In the genomic region with DNA sequence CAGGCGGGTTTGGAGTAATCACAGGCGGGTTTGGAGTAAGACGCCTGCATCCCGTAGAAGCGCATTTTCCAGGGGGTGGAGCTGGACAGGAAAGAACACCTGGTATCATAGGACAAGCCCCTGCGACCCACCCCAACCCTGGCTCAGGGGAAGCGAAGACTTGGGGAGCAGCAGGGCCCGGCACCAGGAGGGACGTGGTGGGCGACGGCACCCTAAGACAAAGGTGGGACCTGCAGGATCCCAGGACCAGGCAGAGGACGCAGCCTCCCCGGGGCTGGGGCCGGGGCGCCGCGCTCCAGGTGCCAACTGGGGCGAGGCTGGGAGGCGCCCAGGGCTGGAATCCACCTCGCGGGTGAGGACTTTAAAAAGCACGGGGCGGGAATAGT, we compare ENCODE assay signal across 8 cellular contexts. TPM values are rescaled to one million over a fixed set of nuclear protein-coding genes. Genes with fewer than 3 reads are reported as not detected.
DNase-seq lines count a peak whose midpoint lies in the region; ATAC-seq and TF ChIP-seq lines count a peak whose summit lies in the region.

No MANE protein-coding gene starts in this region.

- in situ Hi-C loops in G401 (cut with HindIII; ENCODE audit: low sequenced_read_pairs), result no loop called here

- H4K20me1 ChIP-seq in OCI-LY7 (ENCODE audit: insufficient read depth, low read length), result no peaks in the 10 kb centered on the region

- H3K27me3 ChIP-seq in endocrine pancreas (ENCODE audit: control insufficient read depth, insufficient read depth, low read length) (no peaks in the 10 kb centered on the region), muscle layer of duodenum (ENCODE audit: low read depth, low read length) (no peaks in the 10 kb centered on the region)

- H3K4me3 ChIP-seq in OCI-LY7 (ENCODE audit: low read depth, low read length, poor library complexity, severe bottlenecking), result peak overlapping the region; percentile 74
- H3K4me3 ChIP-seq in endocrine pancreas (ENCODE audit: control insufficient read depth, insufficient read depth, low read length), result peak overlapping the region; percentile 43
- peak overlapping the region; percentile 78 to 80 for H3K4me3 ChIP-seq in muscle layer of duodenum (ENCODE audit: low read depth in 1 of 2, low read length in 2 of 2)

- H3K36me3 ChIP-seq in ES-I3 (ENCODE audit: insufficient read depth, low read length), result no peaks in the 10 kb centered on the region; the same call in 1 of the 2 replicates
- no peaks in the 10 kb centered on the region for H3K36me3 ChIP-seq in OCI-LY7 (ENCODE audit: insufficient read depth, low read length)
- H3K36me3 ChIP-seq in endocrine pancreas (ENCODE audit: control insufficient read depth, insufficient read depth, low read length), result no peaks in the 10 kb centered on the region
- peaks cover 0 to 4% of the 10 kb centered on the region in 2 donors for H3K36me3 ChIP-seq in muscle layer of duodenum (ENCODE audit: control insufficient read depth in 1 of 2, insufficient read depth in 2 of 2, low read length in 2 of 2)

- ATAC-seq in HG02571 (IDR thresholded peaks at IDR 0.05; ENCODE audit: unreplicated experiment), result peak; percentile 10

- no peaks in the 10 kb centered on the region for H3K9me2 ChIP-seq in OCI-LY7 (ENCODE audit: insufficient read depth, low read length)

- CTCF ChIA-PET in OCI-LY7 (lab: Charles Lee; ENCODE audit: unreplicated experiment), result no interaction called here

- H3K4me1 ChIP-seq in ES-I3 (ENCODE audit: insufficient read depth, low read length) (no peaks in the 10 kb centered on the region), OCI-LY7 (ENCODE audit: insufficient read depth, low read length, poor library complexity, severe bottlenecking) (no peaks in the 10 kb centered on the region), endocrine pancreas (ENCODE audit: control insufficient read depth, insufficient read depth, low read length) (no peaks in the 10 kb centered on the region), muscle layer of duodenum (ENCODE audit: control insufficient read depth in 1 of 2, insufficient read depth in 2 of 2, low read length in 2 of 2) (peaks cover 0 to 7% of the 10 kb centered on the region in 2 donors)

- no peak for TF ChIP-seq CTCF in OCI-LY7 (conservative IDR thresholded peaks at IDR 0.05; ENCODE audit: low read length)

- no peak overlapping the region for H3K27ac ChIP-seq in OCI-LY7 (ENCODE audit: low read depth, low read length, poor library complexity, severe bottlenecking)
- H3K27ac ChIP-seq in muscle layer of duodenum (ENCODE audit: low read length), result peak overlapping the region; percentile 60

- TSS peak; percentile 75 for BruUV-seq in OCI-LY7 (replicated peaks; lab: Mats Ljungman, UMichigan)

- H3K9me3 ChIP-seq in ES-I3 (ENCODE audit: control insufficient read depth, insufficient read depth, low read length) (no peaks in the 10 kb centered on the region), OCI-LY7 (ENCODE audit: low read length) (no peaks in the 10 kb centered on the region), endocrine pancreas (ENCODE audit: control insufficient read depth, low read length) (no peaks in the 10 kb centered on the region), muscle layer of duodenum (ENCODE audit: control insufficient read depth in 1 of 2, low read length in 2 of 2) (no peaks in the 10 kb centered on the region)

- intact Hi-C loops in OCI-LY7 (cut with micrococcal nuclease; ENCODE audit: unreplicated experiment), result no loop called here

- no peaks in the 10 kb centered on the region for H3K79me2 ChIP-seq in OCI-LY7 (ENCODE audit: insufficient read depth, low read depth, low read length)

- H3K9ac ChIP-seq in ES-I3 (ENCODE audit: low read depth, low read length) (peak overlapping the region; percentile 93), endocrine pancreas (ENCODE audit: control insufficient read depth, insufficient read depth, low read length) (peak overlapping the region; percentile 69)

- POLR2A ChIA-PET in OCI-LY7 (lab: Charles Lee), result no interaction called here

- H3K4me2 ChIP-seq in OCI-LY7 (ENCODE audit: low read length), result peak overlapping the region; percentile 75

- DNase-seq in OCI-LY7 (ENCODE audit: low spot score) (no peak), pons (ENCODE audit: low spot score) (no peak), G401 (ENCODE audit: low spot score) (no peak), NCI-H187 (lab: John Stamatoyannopoulos, UW) (no peak)

- peak overlapping the region; percentile 87; the same call in 1 of the 2 replicates for H2AFZ ChIP-seq in OCI-LY7 (ENCODE audit: low read length)

RNA-seq across cellular contexts. Expression of gene ZNF600, which starts 0.5 kb away (rescaled TPM):
- total RNA-seq in OCI-LY7 (2014; rRNA removed; shearing (Covaris generic)), result 2.8 and 4.6 TPM in 2 replicates
- total RNA-seq in OCI-LY7 (2022), result 8.5 and 10.7 TPM in 2 replicates
- total RNA-seq in G401 (2014; rRNA removed; shearing (Covaris generic)), result 0.31 and 1.1 TPM in 2 replicates

RNA-seq across cellular contexts. Expression of gene ZNF28, which starts 35.4 kb away (rescaled TPM):
- 17.9 and 21.1 TPM in 2 replicates for total RNA-seq in OCI-LY7 (2014; rRNA removed; shearing (Covaris generic))
- total RNA-seq in OCI-LY7 (2022), result 15.7 and 19.1 TPM in 2 replicates
- 12.1 and 14.2 TPM in 2 replicates for total RNA-seq in G401 (2014; rRNA removed; shearing (Covaris generic))

RNA-seq across cellular contexts. Expression of gene ZNF611, which starts 51.2 kb away (rescaled TPM):
- 10.6 and 13.6 TPM in 2 replicates for total RNA-seq in OCI-LY7 (2014; rRNA removed; shearing (Covaris generic))
- total RNA-seq in OCI-LY7 (2022), result 23.8 and 23.9 TPM in 2 replicates
- 3.9 and 8.9 TPM in 2 replicates for total RNA-seq in G401 (2014; rRNA removed; shearing (Covaris generic))
